Comparison of ENCODE assay signal across 1 cellular context in genomic region chr10:79132681-79133381, GRCh38.
TF ChIP-seq lines count a peak whose summit lies in the region.

No MANE protein-coding gene starts in this region.

TF ChIP-seq in K562, 482 proteins besides CTCF, POLR2A, EP300 and RAD21 (continued from another document and continues in another):
- TF ChIP-seq, protein P1, sequence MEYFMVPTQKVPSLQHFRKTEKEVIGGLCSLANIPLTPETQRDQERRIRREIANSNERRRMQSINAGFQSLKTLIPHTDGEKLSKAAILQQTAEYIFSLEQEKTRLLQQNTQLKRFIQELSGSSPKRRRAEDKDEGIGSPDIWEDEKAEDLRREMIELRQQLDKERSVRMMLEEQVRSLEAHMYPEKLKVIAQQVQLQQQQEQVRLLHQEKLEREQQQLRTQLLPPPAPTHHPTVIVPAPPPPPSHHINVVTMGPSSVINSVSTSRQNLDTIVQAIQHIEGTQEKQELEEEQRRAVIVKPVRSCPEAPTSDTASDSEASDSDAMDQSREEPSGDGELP (CRISPR knock-in tag; IDR thresholded peaks at IDR 0.05; ENCODE audit: borderline replicate concordance) = peak; percentile 88
- TF ChIP-seq KDM1A (IDR thresholded peaks at IDR 0.05) (peak; percentile 40 to 67; a peak in 2 of 4 replicates), KLF10 (CRISPR knock-in tag; IDR thresholded peaks at IDR 0.05) (no peak), PML (IDR thresholded peaks at IDR 0.05; ENCODE audit: low read length) (peak; percentile 58; the same call in 1 of the 2 replicates), DPF2 (IDR thresholded peaks at IDR 0.05) (peak; percentile 70), CBFA2T3 (IDR thresholded peaks at IDR 0.05) (peak; percentile 92), MEF2A (IDR thresholded peaks at IDR 0.05; ENCODE audit: control insufficient read depth, low read depth, low read length) (peak; percentile 39; the same call in 1 of the 2 replicates), KDM4B (IDR thresholded peaks at IDR 0.05; ENCODE audit: borderline replicate concordance in 2 of 2, low read depth in 1 of 2) (0 out of 4 replicates have a peak, but pooled peaks of 1 of the 2 experiments have one; percentile 20), CREB1 (IDR thresholded peaks at IDR 0.05) (peak; percentile 19; the same call in 1 of the 2 replicates), CREB1 (CRISPR knock-in tag; IDR thresholded peaks at IDR 0.05) (no peak), CHD2 (IDR thresholded peaks at IDR 0.05; ENCODE audit: low read depth, low read length) (peak; percentile 52), HDAC6 (IDR thresholded peaks at IDR 0.05; ENCODE audit: low read depth, low read length) (no peak), HDAC2 (IDR thresholded peaks at IDR 0.05) (peak; percentile 59; the same call in 1 of the 2 replicates), SMAD4 (CRISPR knock-in tag; conservative IDR thresholded peaks at IDR 0.05) (peak; percentile 87), STAT5A (IDR thresholded peaks at IDR 0.05; ENCODE audit: borderline replicate concordance, low read length) (0 out of 2 replicates have a peak, but pooled peaks have one; percentile 38), RNF2 (IDR thresholded peaks at IDR 0.05) (peak; percentile 95; the same call in 1 of the 2 replicates), MEIS2 (IDR thresholded peaks at IDR 0.05; ENCODE audit: partially characterized antibody) (peak; percentile 15), ZNF583 (CRISPR knock-in tag; IDR thresholded peaks at IDR 0.05) (0 out of 2 replicates have a peak, but pooled peaks have one; percentile 47), MTA2 (IDR thresholded peaks at IDR 0.05; ENCODE audit: low read depth) (peak; percentile 34; the same call in 1 of the 2 replicates), ZBTB17 (CRISPR knock-in tag; IDR thresholded peaks at IDR 0.05) (0 out of 2 replicates have a peak, but pooled peaks have one; percentile 16), NR2C1 (IDR thresholded peaks at IDR 0.05) (peak; percentile 60), NR2C1 (tag; IDR thresholded peaks at IDR 0.05) (0 out of 2 replicates have a peak, but pooled peaks have one; percentile 24), MYC (IDR thresholded peaks at IDR 0.05; ENCODE audit: low read depth, low read length) (peak; percentile 34; the same call in 1 of the 2 replicates), MYC (CRISPR knock-in tag; IDR thresholded peaks at IDR 0.05; ENCODE audit: borderline replicate concordance, low read depth) (no peak), SOX6 (IDR thresholded peaks at IDR 0.05) (peak; percentile 54), KLF16 (IDR thresholded peaks at IDR 0.05) (peak; percentile 89), JUND (IDR thresholded peaks at IDR 0.05; ENCODE audit: borderline replicate concordance, low read depth, low read length) (0 out of 2 replicates have a peak, but pooled peaks have one; percentile 11), JUND (tag; IDR thresholded peaks at IDR 0.05; ENCODE audit: borderline replicate concordance, low read depth, low read length) (no peak), TEAD4 (IDR thresholded peaks at IDR 0.05; ENCODE audit: low read length) (peak; percentile 87), TEAD4 (CRISPR knock-in tag; IDR thresholded peaks at IDR 0.05; ENCODE audit: borderline replicate concordance) (no peak), TRIM28 (IDR thresholded peaks at IDR 0.05) (no peak), MAZ (CRISPR knock-in tag; conservative IDR thresholded peaks at IDR 0.05 in 1 of 2, IDR thresholded peaks at IDR 0.05 in 1 of 2) (peak; percentile 45 to 84; a peak in 2 of 4 replicates), ZBTB7A (IDR thresholded peaks at IDR 0.05; ENCODE audit: borderline replicate concordance, control insufficient read depth, low read depth, low read length) (no peak; the same call in none of the 2 replicates), HDAC1 (IDR thresholded peaks at IDR 0.05) (peak in 1 of 2 experiments; percentile 60; a peak in 2 of 4 replicates), CCNT2 (IDR thresholded peaks at IDR 0.05; ENCODE audit: borderline replicate concordance, extremely low read depth, insufficient read length, low read depth, low read length) (peak; percentile 30), ZNF12 (CRISPR knock-in tag; IDR thresholded peaks at IDR 0.05) (no peak), ELF4 (CRISPR knock-in tag; IDR thresholded peaks at IDR 0.05) (0 out of 2 replicates have a peak, but pooled peaks have one; percentile 3), SMARCC2 (IDR thresholded peaks at IDR 0.05; ENCODE audit: low read depth) (0 out of 2 replicates have a peak, but pooled peaks have one; percentile 21), ESRRA (IDR thresholded peaks at IDR 0.05; ENCODE audit: borderline replicate concordance, low read depth) (peak; percentile 72), VEZF1 (CRISPR knock-in tag; IDR thresholded peaks at IDR 0.05) (peak; percentile 35), NCOA1 (IDR thresholded peaks at IDR 0.05; ENCODE audit: low read depth) (0 out of 2 replicates have a peak, but pooled peaks have one; percentile 19), CXXC5 (CRISPR knock-in tag; IDR thresholded peaks at IDR 0.05) (peak; percentile 59), ZNF589 (CRISPR knock-in tag; IDR thresholded peaks at IDR 0.05; ENCODE audit: low read depth) (peak; percentile 30; the same call in 1 of the 2 replicates), NR2C2 (CRISPR knock-in tag; IDR thresholded peaks at IDR 0.05) (peak; percentile 48; the same call in 1 of the 2 replicates), NR2C2 (tag; IDR thresholded peaks at IDR 0.05) (peak; percentile 34; the same call in 1 of the 2 replicates), RBM14 (IDR thresholded peaks at IDR 0.05; ENCODE audit: borderline replicate concordance, insufficient read depth, low read depth, low read length) (no peak), SMAD3 (CRISPR knock-in tag; conservative IDR thresholded peaks at IDR 0.05) (no peak), SUPT5H (IDR thresholded peaks at IDR 0.05) (no peak), POLR2AphosphoS5 (IDR thresholded peaks at IDR 0.05; ENCODE audit: control insufficient read depth, insufficient read depth, low read depth, low read length) (peak; percentile 79), L3MBTL2 (IDR thresholded peaks at IDR 0.05) (0 out of 2 replicates have a peak, but pooled peaks have one; percentile 19), ZEB2 (IDR thresholded peaks at IDR 0.05) (peak; percentile 79), RUNX1 (IDR thresholded peaks at IDR 0.05; ENCODE audit: low read depth) (0 out of 2 replicates have a peak, but pooled peaks have one; percentile 24), ILF3 (IDR thresholded peaks at IDR 0.05; ENCODE audit: borderline replicate concordance) (no peak), TOE1 (IDR thresholded peaks at IDR 0.05; ENCODE audit: borderline replicate concordance) (peak; percentile 55; the same call in 1 of the 2 replicates), TOE1 (CRISPR knock-in tag; IDR thresholded peaks at IDR 0.05; ENCODE audit: borderline replicate concordance, low read depth) (no peak), CTBP1 (IDR thresholded peaks at IDR 0.05; ENCODE audit: borderline replicate concordance) (peak; percentile 92)
- TF ChIP-seq, protein P2, sequence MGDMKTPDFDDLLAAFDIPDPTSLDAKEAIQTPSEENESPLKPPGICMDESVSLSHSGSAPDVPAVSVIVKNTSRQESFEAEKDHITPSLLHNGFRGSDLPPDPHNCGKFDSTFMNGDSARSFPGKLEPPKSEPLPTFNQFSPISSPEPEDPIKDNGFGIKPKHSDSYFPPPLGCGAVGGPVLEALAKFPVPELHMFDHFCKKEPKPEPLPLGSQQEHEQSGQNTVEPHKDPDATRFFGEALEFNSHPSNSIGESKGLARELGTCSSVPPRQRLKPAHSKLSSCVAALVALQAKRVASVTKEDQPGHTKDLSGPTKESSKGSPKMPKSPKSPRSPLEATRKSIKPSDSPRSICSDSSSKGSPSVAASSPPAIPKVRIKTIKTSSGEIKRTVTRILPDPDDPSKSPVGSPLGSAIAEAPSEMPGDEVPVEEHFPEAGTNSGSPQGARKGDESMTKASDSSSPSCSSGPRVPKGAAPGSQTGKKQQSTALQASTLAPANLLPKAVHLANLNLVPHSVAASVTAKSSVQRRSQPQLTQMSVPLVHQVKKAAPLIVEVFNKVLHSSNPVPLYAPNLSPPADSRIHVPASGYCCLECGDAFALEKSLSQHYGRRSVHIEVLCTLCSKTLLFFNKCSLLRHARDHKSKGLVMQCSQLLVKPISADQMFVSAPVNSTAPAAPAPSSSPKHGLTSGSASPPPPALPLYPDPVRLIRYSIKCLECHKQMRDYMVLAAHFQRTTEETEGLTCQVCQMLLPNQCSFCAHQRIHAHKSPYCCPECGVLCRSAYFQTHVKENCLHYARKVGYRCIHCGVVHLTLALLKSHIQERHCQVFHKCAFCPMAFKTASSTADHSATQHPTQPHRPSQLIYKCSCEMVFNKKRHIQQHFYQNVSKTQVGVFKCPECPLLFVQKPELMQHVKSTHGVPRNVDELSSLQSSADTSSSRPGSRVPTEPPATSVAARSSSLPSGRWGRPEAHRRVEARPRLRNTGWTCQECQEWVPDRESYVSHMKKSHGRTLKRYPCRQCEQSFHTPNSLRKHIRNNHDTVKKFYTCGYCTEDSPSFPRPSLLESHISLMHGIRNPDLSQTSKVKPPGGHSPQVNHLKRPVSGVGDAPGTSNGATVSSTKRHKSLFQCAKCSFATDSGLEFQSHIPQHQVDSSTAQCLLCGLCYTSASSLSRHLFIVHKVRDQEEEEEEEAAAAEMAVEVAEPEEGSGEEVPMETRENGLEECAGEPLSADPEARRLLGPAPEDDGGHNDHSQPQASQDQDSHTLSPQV (IDR thresholded peaks at IDR 0.05) = peak; percentile 57; the same call in 1 of the 2 replicates
- TF ChIP-seq, protein P3, sequence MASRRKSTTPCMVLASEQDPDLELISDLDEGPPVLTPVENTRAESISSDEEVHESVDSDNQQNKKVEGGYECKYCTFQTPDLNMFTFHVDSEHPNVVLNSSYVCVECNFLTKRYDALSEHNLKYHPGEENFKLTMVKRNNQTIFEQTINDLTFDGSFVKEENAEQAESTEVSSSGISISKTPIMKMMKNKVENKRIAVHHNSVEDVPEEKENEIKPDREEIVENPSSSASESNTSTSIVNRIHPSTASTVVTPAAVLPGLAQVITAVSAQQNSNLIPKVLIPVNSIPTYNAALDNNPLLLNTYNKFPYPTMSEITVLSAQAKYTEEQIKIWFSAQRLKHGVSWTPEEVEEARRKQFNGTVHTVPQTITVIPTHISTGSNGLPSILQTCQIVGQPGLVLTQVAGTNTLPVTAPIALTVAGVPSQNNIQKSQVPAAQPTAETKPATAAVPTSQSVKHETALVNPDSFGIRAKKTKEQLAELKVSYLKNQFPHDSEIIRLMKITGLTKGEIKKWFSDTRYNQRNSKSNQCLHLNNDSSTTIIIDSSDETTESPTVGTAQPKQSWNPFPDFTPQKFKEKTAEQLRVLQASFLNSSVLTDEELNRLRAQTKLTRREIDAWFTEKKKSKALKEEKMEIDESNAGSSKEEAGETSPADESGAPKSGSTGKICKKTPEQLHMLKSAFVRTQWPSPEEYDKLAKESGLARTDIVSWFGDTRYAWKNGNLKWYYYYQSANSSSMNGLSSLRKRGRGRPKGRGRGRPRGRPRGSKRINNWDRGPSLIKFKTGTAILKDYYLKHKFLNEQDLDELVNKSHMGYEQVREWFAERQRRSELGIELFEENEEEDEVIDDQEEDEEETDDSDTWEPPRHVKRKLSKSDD (conservative IDR thresholded peaks at IDR 0.05; ENCODE audit: low read length) = no peak
- TF ChIP-seq, protein P4, sequence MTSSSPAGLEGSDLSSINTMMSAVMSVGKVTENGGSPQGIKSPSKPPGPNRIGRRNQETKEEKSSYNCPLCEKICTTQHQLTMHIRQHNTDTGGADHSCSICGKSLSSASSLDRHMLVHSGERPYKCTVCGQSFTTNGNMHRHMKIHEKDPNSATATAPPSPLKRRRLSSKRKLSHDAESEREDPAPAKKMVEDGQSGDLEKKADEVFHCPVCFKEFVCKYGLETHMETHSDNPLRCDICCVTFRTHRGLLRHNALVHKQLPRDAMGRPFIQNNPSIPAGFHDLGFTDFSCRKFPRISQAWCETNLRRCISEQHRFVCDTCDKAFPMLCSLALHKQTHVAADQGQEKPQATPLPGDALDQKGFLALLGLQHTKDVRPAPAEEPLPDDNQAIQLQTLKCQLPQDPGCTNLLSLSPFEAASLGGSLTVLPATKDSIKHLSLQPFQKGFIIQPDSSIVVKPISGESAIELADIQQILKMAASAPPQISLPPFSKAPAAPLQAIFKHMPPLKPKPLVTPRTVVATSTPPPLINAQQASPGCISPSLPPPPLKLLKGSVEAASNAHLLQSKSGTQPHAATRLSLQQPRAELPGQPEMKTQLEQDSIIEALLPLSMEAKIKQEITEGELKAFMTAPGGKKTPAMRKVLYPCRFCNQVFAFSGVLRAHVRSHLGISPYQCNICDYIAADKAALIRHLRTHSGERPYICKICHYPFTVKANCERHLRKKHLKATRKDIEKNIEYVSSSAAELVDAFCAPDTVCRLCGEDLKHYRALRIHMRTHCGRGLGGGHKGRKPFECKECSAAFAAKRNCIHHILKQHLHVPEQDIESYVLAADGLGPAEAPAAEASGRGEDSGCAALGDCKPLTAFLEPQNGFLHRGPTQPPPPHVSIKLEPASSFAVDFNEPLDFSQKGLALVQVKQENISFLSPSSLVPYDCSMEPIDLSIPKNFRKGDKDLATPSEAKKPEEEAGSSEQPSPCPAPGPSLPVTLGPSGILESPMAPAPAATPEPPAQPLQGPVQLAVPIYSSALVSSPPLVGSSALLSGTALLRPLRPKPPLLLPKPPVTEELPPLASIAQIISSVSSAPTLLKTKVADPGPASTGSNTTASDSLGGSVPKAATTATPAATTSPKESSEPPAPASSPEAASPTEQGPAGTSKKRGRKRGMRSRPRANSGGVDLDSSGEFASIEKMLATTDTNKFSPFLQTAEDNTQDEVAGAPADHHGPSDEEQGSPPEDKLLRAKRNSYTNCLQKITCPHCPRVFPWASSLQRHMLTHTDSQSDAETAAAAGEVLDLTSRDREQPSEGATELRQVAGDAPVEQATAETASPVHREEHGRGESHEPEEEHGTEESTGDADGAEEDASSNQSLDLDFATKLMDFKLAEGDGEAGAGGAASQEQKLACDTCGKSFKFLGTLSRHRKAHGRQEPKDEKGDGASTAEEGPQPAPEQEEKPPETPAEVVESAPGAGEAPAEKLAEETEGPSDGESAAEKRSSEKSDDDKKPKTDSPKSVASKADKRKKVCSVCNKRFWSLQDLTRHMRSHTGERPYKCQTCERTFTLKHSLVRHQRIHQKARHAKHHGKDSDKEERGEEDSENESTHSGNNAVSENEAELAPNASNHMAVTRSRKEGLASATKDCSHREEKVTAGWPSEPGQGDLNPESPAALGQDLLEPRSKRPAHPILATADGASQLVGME (CRISPR knock-in tag; IDR thresholded peaks at IDR 0.05) = no peak
